ENCODE assay signal across 11 cellular contexts in genomic region chr9:41126746-41127145, GRCh38. TPM values are rescaled to one million over a fixed set of nuclear protein-coding genes. Genes with fewer than 3 reads are reported as not detected.
"Had no signal": no experiment of that assay in that cellular context is flagged by ENCODE, and none has a peak within 500 bp of the region (broad histone marks: within the 10 kb centered on the region; RNA-seq: fewer than 3 reads in every experiment).

No MANE protein-coding gene starts in this region.

RNA-seq across cellular contexts. Expression of gene FOXD4L6, which starts 1.7 kb away (rescaled TPM):
- total RNA-seq: subcutaneous adipose tissue, temporal lobe, testis, thoracic aorta, thyroid gland, transverse colon, upper lobe of left lung, upper lobe of right lung, ureter, urinary bladder, vagina had no signal
- polyA plus RNA-seq: urinary bladder had no signal
